ENCODE assay signal across 1 cellular context in genomic region chr14:66923251-66923650, GRCh38.
TF ChIP-seq lines count a peak whose summit lies in the region.

No MANE protein-coding gene starts in this region.

TF ChIP-seq in SK-N-SH treated with all-trans-retinoic acid at 6 μM for 48 hours, 23 proteins besides CTCF, POLR2A, EP300 and RAD21 (continued from another document):
- no peak for TF ChIP-seq POU6F1 (CRISPR knock-in tag; IDR thresholded peaks at IDR 0.05; ENCODE audit: borderline replicate concordance, low read depth)
- no peak for TF ChIP-seq CREB5 (CRISPR knock-in tag; IDR thresholded peaks at IDR 0.05; ENCODE audit: low read depth)
- TF ChIP-seq TOX (CRISPR knock-in tag; IDR thresholded peaks at IDR 0.05; ENCODE audit: borderline replicate concordance): no peak
- TF ChIP-seq RARB (CRISPR knock-in tag; IDR thresholded peaks at IDR 0.05): no peak
- no peak for TF ChIP-seq OSR1 (CRISPR knock-in tag; IDR thresholded peaks at IDR 0.05)
